1 cellular context compared by ENCODE assay signal in the genomic region with DNA sequence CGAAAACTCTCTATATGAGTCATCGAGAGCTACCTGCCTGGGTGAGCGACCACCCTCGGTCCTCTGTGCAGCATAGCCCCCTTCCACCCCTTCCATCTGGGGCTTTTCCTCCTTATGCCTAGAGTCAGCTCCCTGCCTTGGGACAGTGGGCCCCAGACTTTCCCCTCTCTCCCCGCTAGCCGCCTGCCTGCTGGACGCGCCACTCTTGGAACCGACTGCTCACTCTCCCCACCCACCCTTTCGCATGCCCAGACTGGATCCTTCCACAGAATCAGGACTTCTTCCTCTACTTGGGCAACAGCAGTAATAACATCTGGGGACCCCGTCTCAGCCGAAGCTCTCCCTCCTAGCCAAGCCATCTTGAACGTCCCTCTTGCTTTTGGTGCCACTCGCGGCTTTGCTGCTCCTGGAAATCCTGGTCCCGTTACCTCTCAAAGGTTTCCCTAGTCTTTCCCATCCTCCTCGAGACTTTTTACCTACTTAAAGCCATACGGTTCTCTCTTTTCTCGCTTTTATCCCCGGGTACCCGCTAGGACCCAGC.
A peak's percentile ranks its signal among the peaks of the same experiment; 100 is the strongest.
TF ChIP-seq lines count a peak whose summit lies in the region.

No MANE protein-coding gene starts in this region.

TF ChIP-seq in HepG2, 621 proteins besides CTCF, POLR2A, EP300 and RAD21 (continued from another document):
- TF ChIP-seq, protein P1, sequence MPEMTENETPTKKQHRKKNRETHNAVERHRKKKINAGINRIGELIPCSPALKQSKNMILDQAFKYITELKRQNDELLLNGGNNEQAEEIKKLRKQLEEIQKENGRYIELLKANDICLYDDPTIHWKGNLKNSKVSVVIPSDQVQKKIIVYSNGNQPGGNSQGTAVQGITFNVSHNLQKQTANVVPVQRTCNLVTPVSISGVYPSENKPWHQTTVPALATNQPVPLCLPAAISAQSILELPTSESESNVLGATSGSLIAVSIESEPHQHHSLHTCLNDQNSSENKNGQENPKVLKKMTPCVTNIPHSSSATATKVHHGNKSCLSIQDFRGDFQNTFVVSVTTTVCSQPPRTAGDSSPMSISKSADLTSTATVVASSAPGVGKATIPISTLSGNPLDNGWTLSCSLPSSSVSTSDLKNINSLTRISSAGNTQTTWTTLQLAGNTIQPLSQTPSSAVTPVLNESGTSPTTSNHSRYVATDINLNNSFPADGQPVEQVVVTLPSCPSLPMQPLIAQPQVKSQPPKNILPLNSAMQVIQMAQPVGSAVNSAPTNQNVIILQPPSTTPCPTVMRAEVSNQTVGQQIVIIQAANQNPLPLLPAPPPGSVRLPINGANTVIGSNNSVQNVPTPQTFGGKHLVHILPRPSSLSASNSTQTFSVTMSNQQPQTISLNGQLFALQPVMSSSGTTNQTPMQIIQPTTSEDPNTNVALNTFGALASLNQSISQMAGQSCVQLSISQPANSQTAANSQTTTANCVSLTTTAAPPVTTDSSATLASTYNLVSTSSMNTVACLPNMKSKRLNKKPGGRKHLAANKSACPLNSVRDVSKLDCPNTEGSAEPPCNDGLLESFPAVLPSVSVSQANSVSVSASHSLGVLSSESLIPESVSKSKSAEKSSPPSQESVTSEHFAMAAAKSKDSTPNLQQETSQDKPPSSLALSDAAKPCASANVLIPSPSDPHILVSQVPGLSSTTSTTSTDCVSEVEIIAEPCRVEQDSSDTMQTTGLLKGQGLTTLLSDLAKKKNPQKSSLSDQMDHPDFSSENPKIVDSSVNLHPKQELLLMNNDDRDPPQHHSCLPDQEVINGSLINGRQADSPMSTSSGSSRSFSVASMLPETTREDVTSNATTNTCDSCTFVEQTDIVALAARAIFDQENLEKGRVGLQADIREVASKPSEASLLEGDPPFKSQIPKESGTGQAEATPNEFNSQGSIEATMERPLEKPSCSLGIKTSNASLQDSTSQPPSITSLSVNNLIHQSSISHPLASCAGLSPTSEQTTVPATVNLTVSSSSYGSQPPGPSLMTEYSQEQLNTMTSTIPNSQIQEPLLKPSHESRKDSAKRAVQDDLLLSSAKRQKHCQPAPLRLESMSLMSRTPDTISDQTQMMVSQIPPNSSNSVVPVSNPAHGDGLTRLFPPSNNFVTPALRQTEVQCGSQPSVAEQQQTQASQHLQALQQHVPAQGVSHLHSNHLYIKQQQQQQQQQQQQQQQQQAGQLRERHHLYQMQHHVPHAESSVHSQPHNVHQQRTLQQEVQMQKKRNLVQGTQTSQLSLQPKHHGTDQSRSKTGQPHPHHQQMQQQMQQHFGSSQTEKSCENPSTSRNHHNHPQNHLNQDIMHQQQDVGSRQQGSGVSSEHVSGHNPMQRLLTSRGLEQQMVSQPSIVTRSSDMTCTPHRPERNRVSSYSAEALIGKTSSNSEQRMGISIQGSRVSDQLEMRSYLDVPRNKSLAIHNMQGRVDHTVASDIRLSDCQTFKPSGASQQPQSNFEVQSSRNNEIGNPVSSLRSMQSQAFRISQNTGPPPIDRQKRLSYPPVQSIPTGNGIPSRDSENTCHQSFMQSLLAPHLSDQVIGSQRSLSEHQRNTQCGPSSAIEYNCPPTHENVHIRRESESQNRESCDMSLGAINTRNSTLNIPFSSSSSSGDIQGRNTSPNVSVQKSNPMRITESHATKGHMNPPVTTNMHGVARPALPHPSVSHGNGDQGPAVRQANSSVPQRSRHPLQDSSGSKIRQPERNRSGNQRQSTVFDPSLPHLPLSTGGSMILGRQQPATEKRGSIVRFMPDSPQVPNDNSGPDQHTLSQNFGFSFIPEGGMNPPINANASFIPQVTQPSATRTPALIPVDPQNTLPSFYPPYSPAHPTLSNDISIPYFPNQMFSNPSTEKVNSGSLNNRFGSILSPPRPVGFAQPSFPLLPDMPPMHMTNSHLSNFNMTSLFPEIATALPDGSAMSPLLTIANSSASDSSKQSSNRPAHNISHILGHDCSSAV (CRISPR knock-in tag; IDR thresholded peaks at IDR 0.05; ENCODE audit: borderline replicate concordance): 0 out of 2 replicates have a peak, but pooled peaks have one; percentile 23
- TF ChIP-seq KDM5A (IDR thresholded peaks at IDR 0.05; ENCODE audit: borderline replicate concordance, low read length) (no peak), CHCHD3 (CRISPR knock-in tag; IDR thresholded peaks at IDR 0.05) (no peak), THRA (CRISPR knock-in tag; IDR thresholded peaks at IDR 0.05; ENCODE audit: borderline replicate concordance) (no peak), ZNF446 (CRISPR knock-in tag; IDR thresholded peaks at IDR 0.05) (no peak), ZNF232 (CRISPR knock-in tag; IDR thresholded peaks at IDR 0.05; ENCODE audit: borderline replicate concordance) (no peak), BRCA1 (CRISPR knock-in tag; IDR thresholded peaks at IDR 0.05) (no peak), SRSF4 (IDR thresholded peaks at IDR 0.05; ENCODE audit: low read depth, low read length, poor library complexity, severe bottlenecking) (no peak), CEBPB (IDR thresholded peaks at IDR 0.05; ENCODE audit: borderline replicate concordance, low read depth, low read length) (no peak), FLYWCH1 (CRISPR knock-in tag; IDR thresholded peaks at IDR 0.05) (no peak), ZNF260 (CRISPR knock-in tag; IDR thresholded peaks at IDR 0.05; ENCODE audit: borderline replicate concordance, low read depth) (no peak), PHF20 (CRISPR knock-in tag; IDR thresholded peaks at IDR 0.05) (0 out of 2 replicates have a peak, but pooled peaks have one; percentile 24), ZNF503 (CRISPR knock-in tag; IDR thresholded peaks at IDR 0.05) (no peak), ZNF296 (CRISPR knock-in tag; conservative IDR thresholded peaks at IDR 0.05) (peak; percentile 71; the same call in 1 of the 2 replicates), ZNF383 (CRISPR knock-in tag; IDR thresholded peaks at IDR 0.05; ENCODE audit: borderline replicate concordance) (no peak), MTA1 (CRISPR knock-in tag; IDR thresholded peaks at IDR 0.05; ENCODE audit: borderline replicate concordance) (no peak)
TF ChIP-seq in HepG2: peak in this region for 20.
